Comparison of ENCODE assay signal across 8 cellular contexts in the genomic region with DNA sequence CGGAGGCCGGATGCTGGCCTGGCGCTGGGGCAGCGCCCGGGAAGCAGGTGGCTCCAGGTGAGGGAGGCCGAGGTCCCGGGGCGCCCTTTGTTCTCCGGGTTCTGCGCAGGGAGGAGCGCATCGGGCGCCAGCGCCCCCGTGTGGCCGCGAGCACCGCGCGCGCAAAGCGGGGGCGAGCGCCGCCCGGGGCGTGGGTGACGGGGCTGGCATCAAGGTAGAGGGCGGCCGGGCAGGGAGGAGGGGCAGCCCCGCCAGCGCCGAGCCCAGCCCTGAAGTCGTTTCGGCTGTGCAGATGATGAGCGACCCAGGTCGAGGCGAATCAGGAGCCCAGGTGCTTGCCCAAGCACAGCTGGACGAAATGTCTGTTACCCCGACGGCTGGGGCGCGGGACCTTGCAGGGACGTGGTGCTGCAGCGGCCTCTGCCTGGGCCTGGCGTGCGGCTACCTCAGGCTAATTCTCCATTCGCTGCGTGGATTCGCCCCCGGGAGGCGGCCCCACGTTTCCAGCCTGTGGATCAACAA. TPM values are rescaled to one million over a fixed set of nuclear protein-coding genes. Genes with fewer than 3 reads are reported as not detected.
A peak's percentile ranks its signal among the peaks of the same experiment; 100 is the strongest.
DNase-seq lines count a peak whose midpoint lies in the region; ATAC-seq and TF ChIP-seq lines count a peak whose summit lies in the region.

No MANE protein-coding gene starts in this region.

- no TSS peak for BruUV-seq in OCI-LY7 (replicated peaks; lab: Mats Ljungman, UMichigan)

- no peaks in the 10 kb centered on the region for H3K9me3 ChIP-seq in OCI-LY7 (ENCODE audit: low read length)
- H3K9me3 ChIP-seq in duodenal mucosa (ENCODE audit: control insufficient read depth in 1 of 2, low read length in 2 of 2): no peaks in the 10 kb centered on the region
- H3K9me3 ChIP-seq in mucosa of descending colon: no peaks in the 10 kb centered on the region

- no peak overlapping the region for H2AFZ ChIP-seq in OCI-LY7 (ENCODE audit: low read length)

- CTCF ChIA-PET in OCI-LY7 (lab: Charles Lee; ENCODE audit: unreplicated experiment): no interaction called here

- H3K27ac ChIP-seq in OCI-LY7 (ENCODE audit: low read depth, low read length, poor library complexity, severe bottlenecking) (no peak overlapping the region), duodenal mucosa (ENCODE audit: low read depth, low read length) (no peak overlapping the region), temporal lobe (ENCODE audit: low read depth, low read length) (peak overlapping the region; percentile 47)

- DNase-seq in DMS 273 (lab: John Stamatoyannopoulos, UW; ENCODE audit: unreplicated experiment) (peak; percentile 72), DMS 273 treated with DMSO at 0.1 percent for 48 hours (lab: John Stamatoyannopoulos, UW) (no peak), OCI-LY7 (ENCODE audit: low spot score) (peak; percentile 26), mucosa of descending colon (peak; percentile 72 to 84 (median 75))

- no peaks in the 10 kb centered on the region for H3K4me1 ChIP-seq in OCI-LY7 (ENCODE audit: insufficient read depth, low read length, poor library complexity, severe bottlenecking)
- H3K4me1 ChIP-seq in duodenal mucosa (ENCODE audit: control insufficient read depth in 1 of 2, insufficient read depth in 2 of 2, low read length in 2 of 2): peaks cover 4 to 16% of the 10 kb centered on the region in 2 donors
- no peaks in the 10 kb centered on the region for H3K4me1 ChIP-seq in mucosa of descending colon (ENCODE audit: low read depth)

- no peak overlapping the region for H3K4me2 ChIP-seq in OCI-LY7 (ENCODE audit: low read length)

- H3K27me3 ChIP-seq in duodenal mucosa (ENCODE audit: control insufficient read depth in 1 of 2, insufficient read depth in 2 of 2, low read length in 2 of 2): no peaks in the 10 kb centered on the region

- TF ChIP-seq CTCF in OCI-LY7 (conservative IDR thresholded peaks at IDR 0.05; ENCODE audit: low read length): peak; percentile 82
- TF ChIP-seq CTCF in mucosa of descending colon (IDR thresholded peaks at IDR 0.05): peak; percentile 93

- intact Hi-C loops in OCI-LY7 (cut with micrococcal nuclease; ENCODE audit: unreplicated experiment): loop anchor here (5.0 kb wide), 1 partner anchor 666 kb away; no protein-coding TSS in a partner anchor
- intact Hi-C loops in mucosa of descending colon (cut with DNase I, micrococcal nuclease): loop anchor here in 1 of 2 donors (5.0 kb wide), 1 partner anchor 661 kb away; no protein-coding TSS in a partner anchor

- H3K9me2 ChIP-seq in OCI-LY7 (ENCODE audit: insufficient read depth, low read length): no peaks in the 10 kb centered on the region

- no peaks in the 10 kb centered on the region for H4K20me1 ChIP-seq in OCI-LY7 (ENCODE audit: insufficient read depth, low read length)

- no peak overlapping the region for H3K4me3 ChIP-seq in OCI-LY7 (ENCODE audit: low read depth, low read length, poor library complexity, severe bottlenecking)
- peak overlapping the region; percentile 23 to 40 for H3K4me3 ChIP-seq in duodenal mucosa (ENCODE audit: low read depth in 1 of 2, low read length in 2 of 2)
- no peak overlapping the region for H3K4me3 ChIP-seq in mucosa of descending colon

- H3K79me2 ChIP-seq in OCI-LY7 (ENCODE audit: insufficient read depth, low read depth, low read length): no peaks in the 10 kb centered on the region

- ATAC-seq in HG02678 (IDR thresholded peaks at IDR 0.05; ENCODE audit: unreplicated experiment) (peak; percentile 83), mucosa of descending colon (peak; percentile 95), HG03460 (IDR thresholded peaks at IDR 0.05; ENCODE audit: unreplicated experiment) (no peak)

- H3K36me3 ChIP-seq in OCI-LY7 (ENCODE audit: insufficient read depth, low read length): no peaks in the 10 kb centered on the region
- H3K36me3 ChIP-seq in duodenal mucosa (ENCODE audit: control insufficient read depth in 1 of 2, insufficient read depth in 2 of 2, low read length in 2 of 2): no peaks in the 10 kb centered on the region
- no peaks in the 10 kb centered on the region for H3K36me3 ChIP-seq in mucosa of descending colon (ENCODE audit: low read depth)

- no peak overlapping the region for H3K9ac ChIP-seq in duodenal mucosa (ENCODE audit: low read depth in 1 of 2, low read length in 2 of 2)

- POLR2A ChIA-PET in OCI-LY7 (lab: Charles Lee): interaction anchor here (0.6 kb wide), 1 partner anchor 555 kb away, joined by 3 read pairs; no protein-coding TSS in a partner anchor

RNA-seq across cellular contexts. Expression of a gene that starts 10.5 kb away (rescaled TPM):
- not detected in 2 replicates for total RNA-seq in OCI-LY7 (2014; rRNA removed; shearing (Covaris generic))
- total RNA-seq in OCI-LY7 (2022) (not detected in 2 replicates), mucosa of descending colon (100 to 1,000 TPM in 1 of 3 donors, 10 to 100 TPM in 2; 64.3 to 138 (median 77.5) TPM), temporal lobe (46.7 TPM)

Comparison
In these comparisons a context has a peak if more than half of its experiments do, and no peak if none do; other contexts are left out.
1. H3K4me3 ChIP-seq: peak in duodenal mucosa (2 of 2); none in OCI-LY7 (single experiment) and mucosa of descending colon (single experiment).
2. RNA of a gene that starts 10.5 kb away (total RNA-seq): 64.3 to 138 TPM in mucosa of descending colon and 46.7 TPM in temporal lobe (single experiment); not detected in OCI-LY7; every median in the first group is over 10 times any median in the second.